1 cellular context compared by ENCODE assay signal in genomic region chr19:14439014-14439413, GRCh38.
TF ChIP-seq lines count a peak whose summit lies in the region.

No MANE protein-coding gene starts in this region.

TF ChIP-seq in H1, 55 proteins besides CTCF, POLR2A, EP300 and RAD21:
- TF ChIP-seq SIRT6 (IDR thresholded peaks at IDR 0.05; ENCODE audit: low read length) (no peak), CTBP2 (IDR thresholded peaks at IDR 0.05; ENCODE audit: borderline replicate concordance, insufficient read depth, insufficient read length, low read length) (no peak), RXRA (IDR thresholded peaks at IDR 0.05; ENCODE audit: insufficient read depth, low read depth, low read length) (no peak), KDM4A (IDR thresholded peaks at IDR 0.05; ENCODE audit: low read depth, low read length, severe bottlenecking) (no peak), RFX5 (IDR thresholded peaks at IDR 0.05; ENCODE audit: borderline replicate concordance, low read depth, low read length) (no peak), CHD7 (IDR thresholded peaks at IDR 0.05; ENCODE audit: insufficient replicate concordance, low read length) (no peak), TAF1 (IDR thresholded peaks at IDR 0.05; ENCODE audit: low read depth, low read length) (no peak), FOSL1 (IDR thresholded peaks at IDR 0.05; ENCODE audit: insufficient read depth, low read depth, low read length) (no peak), SRF (IDR thresholded peaks at IDR 0.05; ENCODE audit: low read depth, low read length) (no peak), ASH2L (IDR thresholded peaks at IDR 0.05; ENCODE audit: low read length) (no peak)
